Comparison of ENCODE assay signal across 8 cellular contexts in genomic region chr12:94831081-94831747, GRCh38.
A peak's percentile ranks its signal among the peaks of the same experiment; 100 is the strongest.
DNase-seq lines count a peak whose midpoint lies in the region; ATAC-seq and TF ChIP-seq lines count a peak whose summit lies in the region.

No MANE protein-coding gene starts in this region.

- no peaks in the 10 kb centered on the region for H3K27me3 Mint-ChIP-seq in activated naive CD8-positive, alpha-beta T cell

- no peak overlapping the region for H2BK120ac ChIP-seq in mesendoderm (ENCODE audit: low read depth, low read length)

- H3K4ac ChIP-seq in mesendoderm (ENCODE audit: low read depth, low read length) = no peak overlapping the region

- H3K4me3 ChIP-seq in mesendoderm (ENCODE audit: low read length) = no peak overlapping the region
- no peak overlapping the region for H3K4me3 ChIP-seq in mammary epithelial cell (replicated peaks in 1 of 3; ENCODE audit: insufficient read depth in 1 of 3, low read depth in 2 of 3, low read length in 3 of 3)

- no peak overlapping the region for H4K8ac ChIP-seq in mesendoderm (ENCODE audit: low read depth, low read length)

- H2BK15ac ChIP-seq in mesendoderm (replicated peaks; ENCODE audit: low read depth) = no peak overlapping the region

- no peak overlapping the region for H3K18ac ChIP-seq in mesendoderm (ENCODE audit: low read length)

- peaks cover 18% of the 10 kb centered on the region for H3K4me1 Mint-ChIP-seq in activated naive CD8-positive, alpha-beta T cell (ENCODE audit: low read depth)

- no peak overlapping the region for H4K5ac ChIP-seq in mesendoderm (ENCODE audit: low read length)

- ATAC-seq in GM18499 (IDR thresholded peaks at IDR 0.05; ENCODE audit: insufficient read depth, unreplicated experiment) (peak; percentile 78), GM19455 (IDR thresholded peaks at IDR 0.05; ENCODE audit: unreplicated experiment) (peak; percentile 90), HG03432 (IDR thresholded peaks at IDR 0.05; ENCODE audit: unreplicated experiment) (peak; percentile 86)

- TF ChIP-seq CTCF in mammary epithelial cell (conservative IDR thresholded peaks at IDR 0.05 in 1 of 2, IDR thresholded peaks at IDR 0.05 in 1 of 2; ENCODE audit: extremely low read depth in 1 of 2, insufficient read depth in 1 of 2, low read depth in 1 of 2, low read length in 2 of 2) (no peak), RWPE1 (conservative IDR thresholded peaks at IDR 0.05; ENCODE audit: low read depth) (no peak)

- DNase-seq in ACHN (no peak), mesendoderm (no peak), mammary epithelial cell (no peak), RWPE1 (ENCODE audit: low spot score) (no peak)

- no peak overlapping the region for H3K27ac ChIP-seq in mesendoderm (ENCODE audit: low read depth, low read length)
- no peak overlapping the region for H3K27ac ChIP-seq in mammary epithelial cell (ENCODE audit: insufficient read depth, low read depth, low read length)
- H3K27ac ChIP-seq in RWPE1 = no peak overlapping the region

- H3K9me3 Mint-ChIP-seq in activated naive CD8-positive, alpha-beta T cell (ENCODE audit: low read depth) = no peaks in the 10 kb centered on the region

- WGBS in mesendoderm (ENCODE audit: extremely low coverage, insufficient coverage, low lambda C conversion rate) = no CpG with 5 or more reads among the region's 9 CpGs
- WGBS in mammary epithelial cell (ENCODE audit: low coverage, missing lambda C conversion rate) = 78% methylated on average over 9 of the region's 9 CpGs

- H3K56ac ChIP-seq in mesendoderm (ENCODE audit: low read length) = no peak overlapping the region

- H3K79me2 ChIP-seq in mesendoderm (ENCODE audit: control insufficient read depth, insufficient read depth, low read length) (no peaks in the 10 kb centered on the region), mammary epithelial cell (ENCODE audit: insufficient read depth, low read length) (no peaks in the 10 kb centered on the region)

- H3K36me3 Mint-ChIP-seq in activated naive CD8-positive, alpha-beta T cell = peaks cover 6% of the 10 kb centered on the region

- no peaks in the 10 kb centered on the region for H3K79me1 ChIP-seq in mesendoderm (ENCODE audit: low read length)

- no peak overlapping the region for H2BK5ac ChIP-seq in mesendoderm (ENCODE audit: low read length)

- H2AK5ac ChIP-seq in mesendoderm (ENCODE audit: low read length) = no peak overlapping the region

- in situ Hi-C loops in ACHN (cut with HindIII; ENCODE audit: low pct_ligation_motif_present, low pct_unique_long_range_greater_than_20kb, low sequenced_read_pairs) = no loop called here
- in situ Hi-C loops in mammary epithelial cell (cut with MboI; ENCODE audit: low sequenced_read_pairs in 2 of 2) = no loop called here

- H4K20me1 ChIP-seq in mammary epithelial cell (ENCODE audit: insufficient read depth, low read length) = no peaks in the 10 kb centered on the region

- POLR2A ChIA-PET in RWPE1 (lab: Yijun Ruan, JAX; ENCODE audit: low non-redundant PET) = no interaction called here

- H3K4me1 ChIP-seq in mesendoderm (ENCODE audit: control insufficient read depth, low read depth, low read length) (peaks cover 2% of the 10 kb centered on the region), mammary epithelial cell (ENCODE audit: insufficient read depth, low read length) (no peaks in the 10 kb centered on the region)

- H3K4me2 ChIP-seq in mesendoderm (ENCODE audit: low read length) (no peak overlapping the region), mammary epithelial cell (ENCODE audit: insufficient read depth, low read depth, low read length) (no peak overlapping the region)

- intact Hi-C loops in mammary epithelial cell (cut with micrococcal nuclease) = no loop called here

- no peak overlapping the region for H3K23ac ChIP-seq in mesendoderm (ENCODE audit: low read length)

- dilution Hi-C loops in mammary epithelial cell (cut with HindIII; ENCODE audit: low sequenced_read_pairs) = no loop called here

- H3K4me3 Mint-ChIP-seq in activated naive CD8-positive, alpha-beta T cell = peak overlapping the region; percentile 5

- peak overlapping the region; percentile 17 for H3K27ac Mint-ChIP-seq in activated naive CD8-positive, alpha-beta T cell

- H3K36me3 ChIP-seq in mesendoderm (ENCODE audit: control insufficient read depth, insufficient read depth, low read length) (no peaks in the 10 kb centered on the region), mammary epithelial cell (ENCODE audit: insufficient read depth, low read length) (no peaks in the 10 kb centered on the region)

- H3K27me3 ChIP-seq in mesendoderm (ENCODE audit: insufficient read depth, low read length, poor library complexity) (no peaks in the 10 kb centered on the region), mammary epithelial cell (ENCODE audit: insufficient read depth, low read length) (no peaks in the 10 kb centered on the region)

- H3K9ac ChIP-seq in mesendoderm (ENCODE audit: low read length) = no peak overlapping the region
- H3K9ac ChIP-seq in mammary epithelial cell (ENCODE audit: insufficient read depth, low read length) = no peak overlapping the region

- no TSS peak for BruUV-seq in mammary epithelial cell (replicated peaks; lab: Mats Ljungman, UMichigan)

- no peaks in the 10 kb centered on the region for H3K9me3 ChIP-seq in mammary epithelial cell (replicated peaks; ENCODE audit: insufficient read depth, low read length)

- H2AFZ ChIP-seq in mammary epithelial cell (ENCODE audit: low read depth, low read length) = no peak overlapping the region

- CTCF ChIA-PET in mammary epithelial cell (lab: Charles Lee; ENCODE audit: low non-redundant PET) (no interaction called here), RWPE1 (lab: Yijun Ruan, JAX) (no interaction called here)
